Comparison of ENCODE assay signal across 1 cellular context in the genomic region with DNA sequence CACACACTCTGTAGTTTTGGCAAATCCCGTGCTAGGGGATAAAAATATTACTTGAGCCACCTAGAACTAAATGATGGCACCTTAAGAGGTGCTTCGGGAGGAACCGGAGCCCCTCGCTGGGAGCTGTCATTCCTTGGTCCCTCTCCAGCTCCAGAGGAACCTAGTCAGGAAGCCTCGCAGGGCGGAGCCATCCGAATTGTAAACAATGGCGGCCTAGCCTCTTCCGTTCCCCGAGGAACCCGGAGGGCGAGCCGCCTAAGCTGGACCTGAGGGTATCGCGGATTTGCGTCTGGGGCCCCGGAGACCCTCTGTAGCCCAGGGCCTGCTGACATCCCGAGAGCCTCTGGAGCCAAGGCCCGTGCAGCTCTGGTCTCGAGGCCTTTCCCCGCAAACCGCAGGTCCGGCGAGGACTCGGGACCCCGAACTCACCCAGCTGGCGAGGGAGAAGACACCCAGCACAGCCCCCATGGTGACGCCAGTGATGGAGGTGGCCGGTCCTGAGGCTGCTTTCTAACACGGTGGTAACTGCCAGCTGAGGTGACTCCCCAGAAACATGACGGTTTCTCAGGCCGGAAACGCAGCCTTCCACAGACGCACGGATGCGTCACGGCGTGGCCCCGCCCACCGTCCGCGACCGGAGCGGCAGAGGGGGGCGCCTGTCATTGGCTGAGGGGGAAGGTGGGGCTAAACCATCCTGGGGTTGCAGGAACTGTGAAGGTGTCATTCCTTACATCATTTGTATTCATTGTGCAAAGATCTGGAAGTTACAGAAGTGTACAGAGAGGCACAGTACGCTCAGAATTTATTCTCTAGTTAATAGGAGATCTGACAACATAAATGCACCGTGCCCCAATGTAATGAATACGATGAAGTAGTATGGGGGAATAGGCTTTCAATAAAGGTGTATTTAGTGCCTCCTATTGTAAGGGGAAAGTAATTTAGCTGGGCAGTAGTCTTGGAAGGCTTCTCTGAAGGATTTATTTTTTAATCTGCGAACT.
TF ChIP-seq lines count a peak whose summit lies in the region.

Gene SERINC3, minus strand, starts transcription at position 587 of the 998 bp plus-strand sequence. Its CDS starts 119 bp downstream, at position 468.

TF ChIP-seq in HepG2, 621 proteins besides CTCF, POLR2A, EP300 and RAD21 (continued from another document and continues in another):
- TF ChIP-seq ZNF275 (CRISPR knock-in tag; IDR thresholded peaks at IDR 0.05; ENCODE audit: borderline replicate concordance) (peak; percentile 83; the same call in 1 of the 2 replicates), ZNF296 (CRISPR knock-in tag; conservative IDR thresholded peaks at IDR 0.05) (no peak; the same call in 1 of the 2 replicates), DZIP1 (CRISPR knock-in tag; IDR thresholded peaks at IDR 0.05) (peak; percentile 71; the same call in 1 of the 2 replicates), CREM (IDR thresholded peaks at IDR 0.05) (peak; percentile 94), CREM (CRISPR knock-in tag; IDR thresholded peaks at IDR 0.05) (no peak; the same call in 1 of the 2 replicates), CBX5 (CRISPR knock-in tag; IDR thresholded peaks at IDR 0.05; ENCODE audit: borderline replicate concordance) (0 out of 2 replicates have a peak, but pooled peaks have one; percentile 63), ELF3 (CRISPR knock-in tag; IDR thresholded peaks at IDR 0.05) (peak; percentile 19; the same call in 1 of the 2 replicates), TRAFD1 (CRISPR knock-in tag; IDR thresholded peaks at IDR 0.05; ENCODE audit: borderline replicate concordance) (no peak), ZNF256 (CRISPR knock-in tag; conservative IDR thresholded peaks at IDR 0.05) (peak; percentile 84; the same call in 1 of the 2 replicates), RBM39 (IDR thresholded peaks at IDR 0.05; ENCODE audit: low read depth, low read length, poor library complexity, severe bottlenecking) (peak; percentile 96), ZNF768 (CRISPR knock-in tag; IDR thresholded peaks at IDR 0.05) (peak; percentile 75; the same call in 1 of the 2 replicates), ATF2 (CRISPR knock-in tag; IDR thresholded peaks at IDR 0.05) (peak; percentile 63; the same call in 1 of the 2 replicates), HNRNPL (IDR thresholded peaks at IDR 0.05; ENCODE audit: low read depth, low read length) (peak; percentile 55; the same call in 1 of the 2 replicates), ZNF282 (IDR thresholded peaks at IDR 0.05; ENCODE audit: partially characterized antibody) (no peak), ARHGAP35 (CRISPR knock-in tag; IDR thresholded peaks at IDR 0.05; ENCODE audit: borderline replicate concordance) (peak; percentile 98), ZNF160 (CRISPR knock-in tag; IDR thresholded peaks at IDR 0.05) (peak; percentile 65; the same call in 1 of the 2 replicates), RBM22 (optimal IDR thresholded peaks at IDR 0.05; ENCODE audit: low read length) (no peak), TMF1 (CRISPR knock-in tag; IDR thresholded peaks at IDR 0.05; ENCODE audit: low read depth) (peak; percentile 85; the same call in 1 of the 2 replicates), ZNF543 (CRISPR knock-in tag; IDR thresholded peaks at IDR 0.05) (peak; percentile 85; the same call in 1 of the 2 replicates)
- TF ChIP-seq, protein P1, sequence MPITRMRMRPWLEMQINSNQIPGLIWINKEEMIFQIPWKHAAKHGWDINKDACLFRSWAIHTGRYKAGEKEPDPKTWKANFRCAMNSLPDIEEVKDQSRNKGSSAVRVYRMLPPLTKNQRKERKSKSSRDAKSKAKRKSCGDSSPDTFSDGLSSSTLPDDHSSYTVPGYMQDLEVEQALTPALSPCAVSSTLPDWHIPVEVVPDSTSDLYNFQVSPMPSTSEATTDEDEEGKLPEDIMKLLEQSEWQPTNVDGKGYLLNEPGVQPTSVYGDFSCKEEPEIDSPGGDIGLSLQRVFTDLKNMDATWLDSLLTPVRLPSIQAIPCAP (CRISPR knock-in tag; IDR thresholded peaks at IDR 0.05; ENCODE audit: low read depth), result peak; percentile 89; the same call in 1 of the 2 replicates
- TF ChIP-seq, protein P2, sequence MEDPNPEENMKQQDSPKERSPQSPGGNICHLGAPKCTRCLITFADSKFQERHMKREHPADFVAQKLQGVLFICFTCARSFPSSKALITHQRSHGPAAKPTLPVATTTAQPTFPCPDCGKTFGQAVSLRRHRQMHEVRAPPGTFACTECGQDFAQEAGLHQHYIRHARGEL (CRISPR knock-in tag; IDR thresholded peaks at IDR 0.05), result 0 out of 2 replicates have a peak, but pooled peaks have one; percentile 58
- TF ChIP-seq, protein P3, sequence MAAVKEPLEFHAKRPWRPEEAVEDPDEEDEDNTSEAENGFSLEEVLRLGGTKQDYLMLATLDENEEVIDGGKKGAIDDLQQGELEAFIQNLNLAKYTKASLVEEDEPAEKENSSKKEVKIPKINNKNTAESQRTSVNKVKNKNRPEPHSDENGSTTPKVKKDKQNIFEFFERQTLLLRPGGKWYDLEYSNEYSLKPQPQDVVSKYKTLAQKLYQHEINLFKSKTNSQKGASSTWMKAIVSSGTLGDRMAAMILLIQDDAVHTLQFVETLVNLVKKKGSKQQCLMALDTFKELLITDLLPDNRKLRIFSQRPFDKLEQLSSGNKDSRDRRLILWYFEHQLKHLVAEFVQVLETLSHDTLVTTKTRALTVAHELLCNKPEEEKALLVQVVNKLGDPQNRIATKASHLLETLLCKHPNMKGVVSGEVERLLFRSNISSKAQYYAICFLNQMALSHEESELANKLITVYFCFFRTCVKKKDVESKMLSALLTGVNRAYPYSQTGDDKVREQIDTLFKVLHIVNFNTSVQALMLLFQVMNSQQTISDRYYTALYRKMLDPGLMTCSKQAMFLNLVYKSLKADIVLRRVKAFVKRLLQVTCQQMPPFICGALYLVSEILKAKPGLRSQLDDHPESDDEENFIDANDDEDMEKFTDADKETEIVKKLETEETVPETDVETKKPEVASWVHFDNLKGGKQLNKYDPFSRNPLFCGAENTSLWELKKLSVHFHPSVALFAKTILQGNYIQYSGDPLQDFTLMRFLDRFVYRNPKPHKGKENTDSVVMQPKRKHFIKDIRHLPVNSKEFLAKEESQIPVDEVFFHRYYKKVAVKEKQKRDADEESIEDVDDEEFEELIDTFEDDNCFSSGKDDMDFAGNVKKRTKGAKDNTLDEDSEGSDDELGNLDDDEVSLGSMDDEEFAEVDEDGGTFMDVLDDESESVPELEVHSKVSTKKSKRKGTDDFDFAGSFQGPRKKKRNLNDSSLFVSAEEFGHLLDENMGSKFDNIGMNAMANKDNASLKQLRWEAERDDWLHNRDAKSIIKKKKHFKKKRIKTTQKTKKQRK (IDR thresholded peaks at IDR 0.05; ENCODE audit: low read length), result no peak
- TF ChIP-seq, protein P4, sequence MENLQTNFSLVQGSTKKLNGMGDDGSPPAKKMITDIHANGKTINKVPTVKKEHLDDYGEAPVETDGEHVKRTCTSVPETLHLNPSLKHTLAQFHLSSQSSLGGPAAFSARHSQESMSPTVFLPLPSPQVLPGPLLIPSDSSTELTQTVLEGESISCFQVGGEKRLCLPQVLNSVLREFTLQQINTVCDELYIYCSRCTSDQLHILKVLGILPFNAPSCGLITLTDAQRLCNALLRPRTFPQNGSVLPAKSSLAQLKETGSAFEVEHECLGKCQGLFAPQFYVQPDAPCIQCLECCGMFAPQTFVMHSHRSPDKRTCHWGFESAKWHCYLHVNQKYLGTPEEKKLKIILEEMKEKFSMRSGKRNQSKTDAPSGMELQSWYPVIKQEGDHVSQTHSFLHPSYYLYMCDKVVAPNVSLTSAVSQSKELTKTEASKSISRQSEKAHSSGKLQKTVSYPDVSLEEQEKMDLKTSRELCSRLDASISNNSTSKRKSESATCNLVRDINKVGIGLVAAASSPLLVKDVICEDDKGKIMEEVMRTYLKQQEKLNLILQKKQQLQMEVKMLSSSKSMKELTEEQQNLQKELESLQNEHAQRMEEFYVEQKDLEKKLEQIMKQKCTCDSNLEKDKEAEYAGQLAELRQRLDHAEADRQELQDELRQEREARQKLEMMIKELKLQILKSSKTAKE (CRISPR knock-in tag; IDR thresholded peaks at IDR 0.05; ENCODE audit: borderline replicate concordance), result no peak
- TF ChIP-seq, protein P5, sequence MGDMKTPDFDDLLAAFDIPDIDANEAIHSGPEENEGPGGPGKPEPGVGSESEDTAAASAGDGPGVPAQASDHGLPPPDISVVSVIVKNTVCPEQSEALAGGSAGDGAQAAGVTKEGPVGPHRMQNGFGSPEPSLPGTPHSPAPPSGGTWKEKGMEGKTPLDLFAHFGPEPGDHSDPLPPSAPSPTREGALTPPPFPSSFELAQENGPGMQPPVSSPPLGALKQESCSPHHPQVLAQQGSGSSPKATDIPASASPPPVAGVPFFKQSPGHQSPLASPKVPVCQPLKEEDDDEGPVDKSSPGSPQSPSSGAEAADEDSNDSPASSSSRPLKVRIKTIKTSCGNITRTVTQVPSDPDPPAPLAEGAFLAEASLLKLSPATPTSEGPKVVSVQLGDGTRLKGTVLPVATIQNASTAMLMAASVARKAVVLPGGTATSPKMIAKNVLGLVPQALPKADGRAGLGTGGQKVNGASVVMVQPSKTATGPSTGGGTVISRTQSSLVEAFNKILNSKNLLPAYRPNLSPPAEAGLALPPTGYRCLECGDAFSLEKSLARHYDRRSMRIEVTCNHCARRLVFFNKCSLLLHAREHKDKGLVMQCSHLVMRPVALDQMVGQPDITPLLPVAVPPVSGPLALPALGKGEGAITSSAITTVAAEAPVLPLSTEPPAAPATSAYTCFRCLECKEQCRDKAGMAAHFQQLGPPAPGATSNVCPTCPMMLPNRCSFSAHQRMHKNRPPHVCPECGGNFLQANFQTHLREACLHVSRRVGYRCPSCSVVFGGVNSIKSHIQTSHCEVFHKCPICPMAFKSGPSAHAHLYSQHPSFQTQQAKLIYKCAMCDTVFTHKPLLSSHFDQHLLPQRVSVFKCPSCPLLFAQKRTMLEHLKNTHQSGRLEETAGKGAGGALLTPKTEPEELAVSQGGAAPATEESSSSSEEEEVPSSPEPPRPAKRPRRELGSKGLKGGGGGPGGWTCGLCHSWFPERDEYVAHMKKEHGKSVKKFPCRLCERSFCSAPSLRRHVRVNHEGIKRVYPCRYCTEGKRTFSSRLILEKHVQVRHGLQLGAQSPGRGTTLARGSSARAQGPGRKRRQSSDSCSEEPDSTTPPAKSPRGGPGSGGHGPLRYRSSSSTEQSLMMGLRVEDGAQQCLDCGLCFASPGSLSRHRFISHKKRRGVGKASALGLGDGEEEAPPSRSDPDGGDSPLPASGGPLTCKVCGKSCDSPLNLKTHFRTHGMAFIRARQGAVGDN (CRISPR knock-in tag; IDR thresholded peaks at IDR 0.05), result peak; percentile 98
- TF ChIP-seq, protein P6, sequence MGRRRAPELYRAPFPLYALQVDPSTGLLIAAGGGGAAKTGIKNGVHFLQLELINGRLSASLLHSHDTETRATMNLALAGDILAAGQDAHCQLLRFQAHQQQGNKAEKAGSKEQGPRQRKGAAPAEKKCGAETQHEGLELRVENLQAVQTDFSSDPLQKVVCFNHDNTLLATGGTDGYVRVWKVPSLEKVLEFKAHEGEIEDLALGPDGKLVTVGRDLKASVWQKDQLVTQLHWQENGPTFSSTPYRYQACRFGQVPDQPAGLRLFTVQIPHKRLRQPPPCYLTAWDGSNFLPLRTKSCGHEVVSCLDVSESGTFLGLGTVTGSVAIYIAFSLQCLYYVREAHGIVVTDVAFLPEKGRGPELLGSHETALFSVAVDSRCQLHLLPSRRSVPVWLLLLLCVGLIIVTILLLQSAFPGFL (CRISPR knock-in tag; IDR thresholded peaks at IDR 0.05), result no peak; the same call in none of the 2 replicates
